8 cellular contexts compared by ENCODE assay signal in the genomic region with DNA sequence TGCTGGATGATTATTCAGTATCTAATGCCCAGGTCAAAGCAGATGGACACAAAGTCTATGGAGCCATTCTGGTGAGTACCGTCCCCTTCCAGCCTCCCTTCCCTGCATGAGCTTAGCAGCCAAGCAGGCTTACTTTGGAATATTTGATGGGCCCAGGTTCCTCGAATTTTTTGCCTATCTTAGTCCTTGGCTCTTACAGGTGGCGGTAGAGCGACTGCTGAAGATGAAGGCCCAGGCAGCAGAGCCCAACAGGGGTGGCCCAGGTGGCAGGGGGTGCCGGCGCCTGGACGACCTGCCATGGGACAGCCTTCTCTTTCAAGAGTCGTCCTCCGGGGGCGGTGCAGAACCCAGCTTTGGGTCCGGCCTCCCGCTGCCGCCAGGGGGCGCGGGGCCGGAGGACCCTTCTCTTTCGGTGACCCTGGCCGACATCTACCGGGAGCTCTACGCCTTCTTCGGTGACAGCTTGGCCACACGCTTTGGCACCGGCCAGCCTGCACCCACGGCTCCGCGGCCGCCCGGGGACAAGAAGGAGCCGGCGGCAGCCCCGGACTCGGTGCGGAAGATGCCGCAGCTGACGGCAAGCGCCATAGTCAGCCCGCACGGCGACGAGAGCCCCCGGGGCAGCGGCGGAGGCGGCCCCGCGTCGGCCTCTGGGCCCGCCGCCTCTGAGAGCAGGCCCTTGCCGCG. TPM values are rescaled to one million over a fixed set of nuclear protein-coding genes. Genes with fewer than 3 reads are reported as not detected.
DNase-seq lines count a peak whose midpoint lies in the region; ATAC-seq and TF ChIP-seq lines count a peak whose summit lies in the region.

No MANE protein-coding gene starts in this region.

- H3K4me1 ChIP-seq in HUES6 (ENCODE audit: control insufficient read depth, insufficient read depth, low read length) = peaks cover 9% of the 10 kb centered on the region
- H3K4me1 ChIP-seq in OCI-LY1 (ENCODE audit: insufficient read depth, low read length, severe bottlenecking) = peaks cover 43% of the 10 kb centered on the region
- peaks cover 48% of the 10 kb centered on the region for H3K4me1 ChIP-seq in mononuclear cell (ENCODE audit: insufficient read depth, low read length)

- DNase-seq in Caki2 (ENCODE audit: low read depth) (peak; percentile 87), activated T-cell treated with anti-CD3 and anti-CD28 coated beads for 4 hours (peak; percentile 75), epidermal melanocyte (ENCODE audit: insufficient read length, low spot score) (peak; percentile 95)
- peak; percentile 80 to 84 for DNase-seq in stimulated activated CD8-positive, alpha-beta memory T cell treated with anti-CD3 and anti-CD28 coated beads, Interleukin-2, amount 100 ng/mL, for 48 hours (ENCODE audit: low read depth in 2 of 2)

- peaks cover 11% of the 10 kb centered on the region; the same call in 1 of the 2 replicates for H3K79me2 ChIP-seq in OCI-LY1 (ENCODE audit: insufficient read depth, low read length)

- H3K27me3 ChIP-seq in HUES6 (ENCODE audit: control insufficient read depth, insufficient read depth, low read length) = no peaks in the 10 kb centered on the region
- H3K27me3 ChIP-seq in OCI-LY1 (ENCODE audit: insufficient read depth, low read length) = no peaks in the 10 kb centered on the region
- H3K27me3 ChIP-seq in mononuclear cell (ENCODE audit: insufficient read depth, low read length) = no peaks in the 10 kb centered on the region

- peak overlapping the region; percentile 86 for H3K27ac ChIP-seq in HUES6 (ENCODE audit: low read depth, low read length)
- H3K27ac ChIP-seq in OCI-LY1 (ENCODE audit: low read depth, low read length, poor library complexity, severe bottlenecking) = peak overlapping the region; percentile 66

- peaks cover 46% of the 10 kb centered on the region for H3K36me3 ChIP-seq in HUES6 (ENCODE audit: control insufficient read depth, insufficient read depth, low read length)
- H3K36me3 ChIP-seq in OCI-LY1 (ENCODE audit: insufficient read depth, low read length) = peaks cover 34% of the 10 kb centered on the region; the same call in 1 of the 2 replicates

- no peaks in the 10 kb centered on the region for H4K20me1 ChIP-seq in OCI-LY1 (ENCODE audit: insufficient read depth, low read length)

- H3K9me3 ChIP-seq in HUES6 (ENCODE audit: control insufficient read depth, insufficient read depth, low read depth, low read length) (no peaks in the 10 kb centered on the region), OCI-LY1 (ENCODE audit: low read length) (no peaks in the 10 kb centered on the region), mononuclear cell (ENCODE audit: low read depth, low read length) (no peaks in the 10 kb centered on the region)

- H3K9me2 ChIP-seq in OCI-LY1 (ENCODE audit: low read depth, low read length) = no peaks in the 10 kb centered on the region

- peak; percentile 91 for TF ChIP-seq CTCF in OCI-LY1 (IDR thresholded peaks at IDR 0.05; ENCODE audit: low read length)

- H3K9ac ChIP-seq in HUES6 (ENCODE audit: low read length) (peak overlapping the region; percentile 97), OCI-LY1 (ENCODE audit: low read length) (peak overlapping the region; percentile 92)

- no peak overlapping the region for H2AFZ ChIP-seq in OCI-LY1 (ENCODE audit: low read length)

- H3K4me2 ChIP-seq in OCI-LY1 (ENCODE audit: low read length) = peak overlapping the region; percentile 98

- H3F3A ChIP-seq in OCI-LY1 (ENCODE audit: insufficient read depth, low read length) = no peaks in the 10 kb centered on the region

- peak; percentile 67 for ATAC-seq in GM21390 (IDR thresholded peaks at IDR 0.05; ENCODE audit: unreplicated experiment)

- in situ Hi-C loops in Caki2 (cut with HindIII; ENCODE audit: low pct_unique_long_range_greater_than_20kb, low sequenced_read_pairs) = no loop called here

- H3K4me3 ChIP-seq in HUES6 (ENCODE audit: low read depth, low read length) (peak overlapping the region; percentile 96), OCI-LY1 (ENCODE audit: low read depth, low read length, poor library complexity, severe bottlenecking) (peak overlapping the region; percentile 95), mononuclear cell (ENCODE audit: low read length) (peak overlapping the region; percentile 65)

RNA-seq across cellular contexts. Expression of gene TMEM179B, which starts 0.7 kb away (rescaled TPM):
- 14.9 and 33.8 TPM in 2 replicates for total RNA-seq in Caki2 (2014; rRNA removed; shearing (Covaris generic); ENCODE audit: low replicate concordance)
- 25.8 TPM for total RNA-seq in mononuclear cell

RNA-seq across cellular contexts. Expression of gene TMEM223, which starts 5.3 kb away (rescaled TPM):
- total RNA-seq in Caki2 (2014; rRNA removed; shearing (Covaris generic); ENCODE audit: low replicate concordance) = 42.0 and 58.7 TPM in 2 replicates
- 8.5 TPM for total RNA-seq in mononuclear cell

RNA-seq across cellular contexts. Expression of gene TAF6L, which starts 15.3 kb away (rescaled TPM):
- 12.9 and 14.6 TPM in 2 replicates for total RNA-seq in Caki2 (2014; rRNA removed; shearing (Covaris generic); ENCODE audit: low replicate concordance)
- 7.3 TPM for total RNA-seq in mononuclear cell

RNA-seq across cellular contexts. Expression of gene NXF1, which starts 18.8 kb away (rescaled TPM):
- 1.5 and 6.3 TPM in 2 replicates for total RNA-seq in Caki2 (2014; rRNA removed; shearing (Covaris generic); ENCODE audit: low replicate concordance)
- total RNA-seq in mononuclear cell = 169 TPM

RNA-seq across cellular contexts. Expression of gene POLR2G, which starts 25.1 kb away (rescaled TPM):
- total RNA-seq in Caki2 (2014; rRNA removed; shearing (Covaris generic); ENCODE audit: low replicate concordance) = 75.4 and 80.0 TPM in 2 replicates
- total RNA-seq in mononuclear cell = 32.0 TPM

Comparison
In these comparisons a context has a peak if more than half of its experiments do, and no peak if none do; other contexts are left out.
1. Peak in every context shown above with its lines: DNase-seq, ATAC-seq, H3K4me3 ChIP-seq and H3K27ac ChIP-seq.